ENCODE assay signal across 10 cellular contexts in the genomic region with DNA sequence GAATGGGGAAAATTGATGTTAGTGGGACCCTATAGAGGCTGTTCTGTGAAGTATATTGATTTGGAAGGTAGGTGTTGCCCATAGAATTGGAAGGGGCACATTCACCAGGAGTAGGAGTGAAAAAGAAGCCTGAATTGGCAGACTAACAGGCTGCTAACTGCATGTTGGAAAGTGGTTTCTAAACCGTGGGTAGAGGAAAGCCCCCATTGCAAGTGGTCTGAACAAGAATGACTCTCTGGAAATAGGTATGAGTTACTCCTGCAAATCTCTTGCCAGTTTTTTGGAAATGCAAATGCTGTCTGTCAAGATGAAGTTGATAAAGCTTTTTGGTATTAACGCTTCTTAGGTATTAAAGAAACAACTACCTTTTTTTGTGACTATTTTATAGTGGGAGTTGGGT. TPM values are rescaled to one million over a fixed set of nuclear protein-coding genes. Genes with fewer than 3 reads are reported as not detected.
DNase-seq lines count a peak whose midpoint lies in the region; ATAC-seq and TF ChIP-seq lines count a peak whose summit lies in the region.
"Had no signal": no experiment of that assay in that cellular context is flagged by ENCODE, and none has a peak within 500 bp of the region (broad histone marks: within the 10 kb centered on the region; RNA-seq: fewer than 3 reads in every experiment).

No MANE protein-coding gene starts in this region.

- H3K36me3 Mint-ChIP-seq in brain (peaks cover 28% of the 10 kb centered on the region), osteocyte (ENCODE audit: unreplicated experiment) (peaks cover 25% of the 10 kb centered on the region)

- H3K9me3 Mint-ChIP-seq in brain (no peaks in the 10 kb centered on the region), osteocyte (ENCODE audit: unreplicated experiment) (no peaks in the 10 kb centered on the region)

- H3K4me3 ChIP-seq in GM06990 (replicated peaks; ENCODE audit: low read depth, low read length), result peak overlapping the region; percentile 82

- in situ Hi-C loops in ACHN (cut with HindIII; ENCODE audit: low pct_ligation_motif_present, low pct_unique_long_range_greater_than_20kb, low sequenced_read_pairs), result no loop called here

- DNase-seq in GM06990 (ENCODE audit: extremely low read depth, insufficient read length) (no peak), osteocyte (ENCODE audit: extremely low spot score, unreplicated experiment) (no peak), NCI-H1092 (lab: John Stamatoyannopoulos, UW) (no peak), ACHN (no peak), NCI-H748 treated with DMSO at 0.1 percent for 48 hours (lab: John Stamatoyannopoulos, UW) (no peak), SKM-1 treated with dmso at 0.1 percent for 144 hours (lab: John Stamatoyannopoulos, UW; ENCODE audit: unreplicated experiment) (no peak)
- DNase-seq: brain microvascular endothelial cell, GOT3 had no signal

- H3K4me3 Mint-ChIP-seq in brain (peak overlapping the region; percentile 91 to 97 (median 94)), osteocyte (ENCODE audit: unreplicated experiment) (peak overlapping the region; percentile 89)

- H3K36me3 ChIP-seq in GM06990 (ENCODE audit: control insufficient read depth, insufficient read depth, low read length), result no peaks in the 10 kb centered on the region
- H3K36me3 ChIP-seq: brain microvascular endothelial cell had no signal

- H3K4me1 Mint-ChIP-seq in brain (peaks cover 66% of the 10 kb centered on the region), osteocyte (ENCODE audit: unreplicated experiment) (peaks cover 54% of the 10 kb centered on the region)

- TF ChIP-seq CTCF in GM06990 (IDR thresholded peaks at IDR 0.05; ENCODE audit: insufficient read depth, low read length, poor library complexity, severe bottlenecking), result no peak
- TF ChIP-seq CTCF in brain (conservative IDR thresholded peaks at IDR 0.05), result no peak
- no peak for TF ChIP-seq CTCF in osteocyte (IDR thresholded peaks at IDR 0.05)

- H3K27me3 Mint-ChIP-seq in brain, result peaks cover 23% of the 10 kb centered on the region
- peaks cover 3% of the 10 kb centered on the region for H3K27me3 Mint-ChIP-seq in osteocyte (ENCODE audit: unreplicated experiment)

- H3K27ac Mint-ChIP-seq in brain (peak overlapping the region in 4 of 5 experiments; percentile 19 to 97 (median 55)), osteocyte (ENCODE audit: unreplicated experiment) (peak overlapping the region; percentile 91)

- H3K27me3 ChIP-seq in GM06990 (replicated peaks; ENCODE audit: control insufficient read depth, insufficient read depth, low read length), result no peaks in the 10 kb centered on the region
- H3K27me3 ChIP-seq: brain microvascular endothelial cell had no signal

- peak; percentile 20 for ATAC-seq in HG03045 (IDR thresholded peaks at IDR 0.05; ENCODE audit: unreplicated experiment)

RNA-seq across cellular contexts. Expression of a gene that starts 3.5 kb away (rescaled TPM):
- 53.5 TPM for polyA plus RNA-seq in brain (ENCODE audit: insufficient read depth, low read depth, low replicate concordance)
- 98.5 and 104 TPM in 2 replicates for total RNA-seq in osteocyte
